ENCODE assay signal across 20 cellular contexts in the genomic region with DNA sequence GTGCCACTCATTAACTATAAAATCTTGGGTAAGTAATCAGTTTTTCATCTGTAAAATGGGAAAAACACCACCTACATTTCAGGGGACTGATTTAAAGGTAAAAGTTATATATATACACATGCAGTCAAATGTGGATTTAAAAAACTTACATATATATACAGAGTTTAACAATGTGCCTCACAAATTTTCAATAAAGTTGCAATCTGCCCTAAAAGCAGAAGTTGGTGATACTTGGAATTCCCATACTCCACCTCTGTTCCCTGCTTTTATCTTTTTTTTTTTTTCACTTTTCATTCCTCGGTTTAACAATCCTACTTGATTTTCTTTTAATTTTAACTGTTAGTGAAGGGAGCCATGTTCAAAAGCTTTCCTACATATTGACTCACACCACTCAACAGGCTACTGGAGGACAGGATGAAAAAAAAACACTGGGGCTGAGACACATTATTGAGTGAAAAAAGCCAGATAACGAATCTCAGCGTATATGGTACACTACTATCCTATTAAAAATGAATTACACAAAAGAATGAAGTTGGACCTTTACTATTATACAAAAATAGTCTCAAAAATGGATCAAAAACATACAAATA. TPM values are rescaled to one million over a fixed set of nuclear protein-coding genes. Genes with fewer than 3 reads are reported as not detected.
DNase-seq lines count a peak whose midpoint lies in the region; ATAC-seq, FAIRE-seq and TF ChIP-seq lines count a peak whose summit lies in the region.
"Had no signal": no experiment of that assay in that cellular context is flagged by ENCODE, and none has a peak within 500 bp of the region (broad histone marks: within the 10 kb centered on the region; RNA-seq: fewer than 3 reads in every experiment).

No MANE protein-coding gene starts in this region.

- H3K4me3 Mint-ChIP-seq in WTC11 = no peak overlapping the region
- no peak overlapping the region for H3K4me3 Mint-ChIP-seq in activated naive CD8-positive, alpha-beta T cell treated with anti-CD3 and anti-CD28 coated beads, Interleukin-2, amount 50 U/mL, for 24 hours
- H3K4me3 Mint-ChIP-seq: CD4-positive, CD25-positive, alpha-beta regulatory T cell had no signal

- H3K36me3 Mint-ChIP-seq in WTC11 = no peaks in the 10 kb centered on the region
- peaks cover 6% of the 10 kb centered on the region for H3K36me3 Mint-ChIP-seq in activated naive CD8-positive, alpha-beta T cell treated with anti-CD3 and anti-CD28 coated beads, Interleukin-2, amount 50 U/mL, for 24 hours (ENCODE audit: low read depth)

- no peak for TF ChIP-seq CTCF in OCI-LY7 (conservative IDR thresholded peaks at IDR 0.05; ENCODE audit: low read length)
- no peak for TF ChIP-seq CTCF in WTC11 (IDR thresholded peaks at IDR 0.05)
- TF ChIP-seq CTCF in keratinocyte (optimal IDR thresholded peaks at IDR 0.05 in 1 of 3, IDR thresholded peaks at IDR 0.05 in 1 of 3, conservative IDR thresholded peaks at IDR 0.05 in 1 of 3; ENCODE audit: extremely low read depth in 1 of 3, insufficient read depth in 2 of 3, low read length in 3 of 3) = no peak

- H3K4me2 ChIP-seq in OCI-LY7 (ENCODE audit: low read length) (no peak overlapping the region), keratinocyte (ENCODE audit: control insufficient read depth, extremely low read depth, insufficient read depth, low read depth, low read length) (peak overlapping the region; percentile 88)

- H3K9me3 ChIP-seq in OCI-LY7 (ENCODE audit: low read length) (no peaks in the 10 kb centered on the region), keratinocyte (ENCODE audit: control insufficient read depth, low read depth, low read length) (no peaks in the 10 kb centered on the region)

- no peaks in the 10 kb centered on the region for H3K27me3 ChIP-seq in keratinocyte (ENCODE audit: control insufficient read depth, extremely low read depth, insufficient read depth, low read length)

- peaks cover 5% of the 10 kb centered on the region for H4K20me1 ChIP-seq in OCI-LY7 (ENCODE audit: insufficient read depth, low read length)
- H4K20me1 ChIP-seq in keratinocyte (ENCODE audit: control insufficient read depth, extremely low read depth, insufficient read depth, low read length) = no peaks in the 10 kb centered on the region

- CTCF ChIA-PET in OCI-LY7 (lab: Charles Lee; ENCODE audit: unreplicated experiment) = interaction anchor here (0.6 kb wide), 1 partner anchor 54 kb away, joined by 4 read pairs; no protein-coding TSS in a partner anchor
- CTCF ChIA-PET in WTC11 (lab: Charles Lee) = interaction anchor here (1.2 kb wide), 1 partner anchor 92 kb away, joined by 3 read pairs; no protein-coding TSS in a partner anchor

- H3K36me3 ChIP-seq in OCI-LY7 (ENCODE audit: insufficient read depth, low read length) (0 out of 2 replicates have a peak, but pooled peaks cover 3% of the 10 kb centered on the region), keratinocyte (ENCODE audit: control insufficient read depth in 2 of 2, extremely low read depth in 1 of 2, insufficient read depth in 2 of 2, low read length in 2 of 2) (no peaks in the 10 kb centered on the region)

- FAIRE-seq in keratinocyte (lab: Jason Lieb, UNC) = no peak
- FAIRE-seq: GM12892, H1, HTR-8/SVneo had no signal

- no peaks in the 10 kb centered on the region for H3K9me2 ChIP-seq in OCI-LY7 (ENCODE audit: insufficient read depth, low read length)

- H3K9ac ChIP-seq in keratinocyte (ENCODE audit: control insufficient read depth, extremely low read depth, insufficient read depth, low read length) = no peak overlapping the region

- H3K79me2 ChIP-seq in OCI-LY7 (ENCODE audit: insufficient read depth, low read depth, low read length) = peaks cover 58% of the 10 kb centered on the region
- peaks cover 60% of the 10 kb centered on the region for H3K79me2 ChIP-seq in keratinocyte (ENCODE audit: control insufficient read depth, insufficient read depth, low read length)

- H3K27ac ChIP-seq in OCI-LY7 (ENCODE audit: low read depth, low read length, poor library complexity, severe bottlenecking) (no peak overlapping the region), keratinocyte (ENCODE audit: control insufficient read depth, insufficient read depth, low read length) (peak overlapping the region; percentile 55)

- no peaks in the 10 kb centered on the region for H3K4me1 ChIP-seq in OCI-LY7 (ENCODE audit: insufficient read depth, low read length, poor library complexity, severe bottlenecking)
- H3K4me1 ChIP-seq in keratinocyte (ENCODE audit: control insufficient read depth, extremely low read depth, insufficient read depth, low read length) = peaks cover 9% of the 10 kb centered on the region

- dilution Hi-C loops in keratinocyte (cut with MboI; ENCODE audit: extremely low pct_ligation_motif_present, low sequenced_read_pairs) = no loop called here

- H3K9me1 ChIP-seq in keratinocyte (ENCODE audit: control insufficient read depth, extremely low read depth, insufficient read depth, low read length) = no peaks in the 10 kb centered on the region

- H2AFZ ChIP-seq in OCI-LY7 (ENCODE audit: low read length) = no peak overlapping the region
- no peak overlapping the region for H2AFZ ChIP-seq in keratinocyte (ENCODE audit: control insufficient read depth, low read length)

- intact Hi-C loops in OCI-LY7 (cut with micrococcal nuclease; ENCODE audit: unreplicated experiment) = no loop called here

- peak overlapping the region; percentile 2; the same call in 1 of the 2 replicates for H3K27ac Mint-ChIP-seq in WTC11
- H3K27ac Mint-ChIP-seq in activated naive CD8-positive, alpha-beta T cell treated with anti-CD3 and anti-CD28 coated beads, Interleukin-2, amount 50 U/mL, for 24 hours = no peak overlapping the region

- no peaks in the 10 kb centered on the region for H3K9me3 Mint-ChIP-seq in WTC11
- no peaks in the 10 kb centered on the region for H3K9me3 Mint-ChIP-seq in activated naive CD8-positive, alpha-beta T cell treated with anti-CD3 and anti-CD28 coated beads, Interleukin-2, amount 50 U/mL, for 24 hours

- H3K27me3 Mint-ChIP-seq in WTC11 (ENCODE audit: low read depth) = no peaks in the 10 kb centered on the region
- H3K27me3 Mint-ChIP-seq in activated naive CD8-positive, alpha-beta T cell treated with anti-CD3 and anti-CD28 coated beads, Interleukin-2, amount 50 U/mL, for 24 hours = no peaks in the 10 kb centered on the region
- H3K27me3 Mint-ChIP-seq: CD4-positive, CD25-positive, alpha-beta regulatory T cell had no signal

- no peak for DNase-seq in OCI-LY7 (ENCODE audit: low spot score)
- DNase-seq in WTC11 (ENCODE audit: low spot score) = no peak
- DNase-seq in keratinocyte (ENCODE audit: low read depth, low spot score) = no peak
- peak; percentile 5 for DNase-seq in superior temporal gyrus (ENCODE audit: extremely low spot score)
- DNase-seq in stimulated activated naive CD8-positive, alpha-beta T cell treated with anti-CD3 and anti-CD28 coated beads, Interleukin-15, Interleukin-2, amounts not matched to agents 100 U/mL and 50 U/mL, for 24 hours = no peak
- no peak for DNase-seq in activated naive CD8-positive, alpha-beta T cell treated with anti-CD3 and anti-CD28 coated beads, Interleukin-2, amount 50 U/mL, for 24 hours
- no peak for DNase-seq in retina
- DNase-seq: CD4-positive, CD25-positive, alpha-beta regulatory T cell; DND-41; IMR-90; NCI-H1694; NCI-H2081 treated with DMSO at 0.1 percent for 48 hours; NCI-H2171 treated with DMSO at 0.1 percent for 48 hours; NCI-H446; NCI-H526; Right ventricle myocardium superior had no signal

- peaks cover 7% of the 10 kb centered on the region for H3K4me1 Mint-ChIP-seq in WTC11
- peaks cover 39% of the 10 kb centered on the region for H3K4me1 Mint-ChIP-seq in activated naive CD8-positive, alpha-beta T cell treated with anti-CD3 and anti-CD28 coated beads, Interleukin-2, amount 50 U/mL, for 24 hours

- H3K4me3 ChIP-seq in OCI-LY7 (ENCODE audit: low read depth, low read length, poor library complexity, severe bottlenecking) (no peak overlapping the region), keratinocyte (ENCODE audit: control insufficient read depth in 2 of 3, extremely low read depth in 1 of 3, insufficient read depth in 2 of 3, low read depth in 1 of 3, low read length in 3 of 3) (no peak overlapping the region)

- TSS peak; percentile 11 for BruUV-seq in OCI-LY7 (replicated peaks; lab: Mats Ljungman, UMichigan)

- no peak for ATAC-seq in WTC11
- ATAC-seq in stimulated activated naive CD8-positive, alpha-beta T cell treated with anti-CD3 and anti-CD28 coated beads, Interleukin-15, Interleukin-2, amounts not matched to agents 100 U/mL and 50 U/mL, for 24 hours = no peak
- ATAC-seq in activated naive CD8-positive, alpha-beta T cell treated with anti-CD3 and anti-CD28 coated beads, Interleukin-2, amount 50 U/mL, for 24 hours = no peak
- ATAC-seq: HCT116 had no signal

- POLR2A ChIA-PET in OCI-LY7 (lab: Charles Lee) (interaction anchor here (1.2 to 1.4 kb wide), 2 partner anchors 8 to 12 kb away, joined by 4 to 5 read pairs; no protein-coding TSS in a partner anchor), WTC11 (lab: Charles Lee) (interaction anchor here (0.6 kb wide), 1 partner anchor 87 kb away, joined by 4 read pairs; no protein-coding TSS in a partner anchor)

TF ChIP-seq in WTC11, 78 proteins besides CTCF, POLR2A, EP300 and RAD21 (continues in another document):
- TF ChIP-seq NFE2L1 (CRISPR knock-in tag; IDR thresholded peaks at IDR 0.05) = no peak
- no peak for TF ChIP-seq HMGXB4 (CRISPR knock-in tag; IDR thresholded peaks at IDR 0.05)
- no peak for TF ChIP-seq TP53 (CRISPR knock-in tag; IDR thresholded peaks at IDR 0.05)

RNA-seq across cellular contexts. Expression of gene SPPL3, which starts 24.4 kb away (rescaled TPM):
- total RNA-seq in OCI-LY7 (2014; rRNA removed; shearing (Covaris generic)) = 5.5 and 8.6 TPM in 2 replicates
- total RNA-seq in OCI-LY7 (2022) (36.6 and 42.0 TPM in 2 replicates), WTC11 (2021) (32.5 to 35.5 TPM (median 33.8 TPM) in 3 replicates)
- 28.3 to 36.9 TPM (median 30.5 TPM) in 3 replicates for polyA plus RNA-seq in keratinocyte
- polyA plus RNA-seq in keratinocyte (2011; ENCODE audit: low read depth) = 12.7 TPM
- 30.0 and 51.7 TPM in 2 replicates for polyA plus RNA-seq in keratinocyte (2011; cell fraction: cytosol; rRNA removed)
- polyA plus RNA-seq in keratinocyte (2011; cell fraction: nucleus; rRNA removed) = 60.4 and 61.9 TPM in 2 replicates
- polyA plus RNA-seq in keratinocyte (2012; ENCODE audit: low replicate concordance) = 25.5 and 34.8 TPM in 2 replicates
- 46.7 to 153 TPM (median 85.2 TPM) in 3 replicates for polyA minus RNA-seq in keratinocyte
- 23.8 TPM for polyA minus RNA-seq in keratinocyte (2011; cell fraction: cytosol; rRNA and poly(A)+ RNA removed)
- 38.6 and 61.0 TPM in 2 replicates for polyA minus RNA-seq in keratinocyte (2011; cell fraction: nucleus; rRNA and poly(A)+ RNA removed)
